Comparison of ENCODE assay signal across 31 cellular contexts in genomic region chr7:123463890-123464289, GRCh38.
"Had no signal": no experiment of that assay in that cellular context is flagged by ENCODE, and none has a peak within 500 bp of the region (broad histone marks: within the 10 kb centered on the region; RNA-seq: fewer than 3 reads in every experiment).

No MANE protein-coding gene starts in this region.

- H3K4me1 ChIP-seq: ascending aorta, breast epithelium, colonic mucosa, esophagus squamous epithelium had no signal

- H3K36me3 Mint-ChIP-seq: activated CD4-positive, alpha-beta memory T cell treated with anti-CD3 and anti-CD28 coated beads for 36 hours; activated CD8-positive, alpha-beta memory T cell treated with anti-CD3 and anti-CD28 coated beads, Interleukin-2, amount 10 ng/mL, durations not matched to agents 7 days and 5 days; activated naive CD4-positive, alpha-beta T cell treated with anti-CD3 and anti-CD28 coated beads, Interleukin-2, amount 10 ng/mL, durations not matched to agents 7 days and 5 days; activated naive CD4-positive, alpha-beta T cell treated with anti-CD3 and anti-CD28 coated beads, Interleukin-2, amount 50 U/mL, for 72 hours; activated naive CD8-positive, alpha-beta T cell treated with anti-CD3 and anti-CD28 coated beads, Interleukin-2, amount 10 ng/mL, durations not matched to agents 7 days and 5 days; brain had no signal

- H3K36me3 ChIP-seq: ascending aorta, breast epithelium, cardiac muscle cell, colonic mucosa, esophagus squamous epithelium had no signal

- H3K27ac Mint-ChIP-seq: activated CD4-positive, alpha-beta memory T cell treated with anti-CD3 and anti-CD28 coated beads for 36 hours; activated CD4-positive, alpha-beta T cell treated with anti-CD3 and anti-CD28 coated beads for 36 hours; activated CD4-positive, alpha-beta T cell treated with anti-CD3 and anti-CD28 coated beads, Interleukin-2, amount 10 ng/mL, durations not matched to agents 24 days and 14 days; activated CD8-positive, alpha-beta memory T cell treated with anti-CD3 and anti-CD28 coated beads, Interleukin-2, amount 10 ng/mL, durations not matched to agents 7 days and 5 days; activated CD8-positive, alpha-beta T cell treated with anti-CD3 and anti-CD28 coated beads, Interleukin-2, amount 10 ng/mL, durations not matched to agents 7 days and 5 days; activated naive CD4-positive, alpha-beta T cell treated with anti-CD3 and anti-CD28 coated beads, Interleukin-2, amount 10 ng/mL, durations not matched to agents 7 days and 5 days; activated naive CD4-positive, alpha-beta T cell treated with anti-CD3 and anti-CD28 coated beads, Interleukin-2, amount 50 U/mL, for 72 hours; activated naive CD8-positive, alpha-beta T cell treated with anti-CD3 and anti-CD28 coated beads, Interleukin-2, amount 10 ng/mL, durations not matched to agents 7 days and 5 days; activated T-cell treated with anti-CD3 and anti-CD28 coated beads, Interleukin-2, amount 50 U/mL, for 24 hours; activated T-cell treated with anti-CD3 and anti-CD28 coated beads, Interleukin-2, amount 50 U/mL, for 72 hours; brain had no signal

- H3K4me3 Mint-ChIP-seq: activated CD4-positive, alpha-beta memory T cell treated with anti-CD3 and anti-CD28 coated beads for 36 hours; activated CD4-positive, alpha-beta T cell treated with anti-CD3 and anti-CD28 coated beads for 36 hours; activated CD4-positive, alpha-beta T cell treated with anti-CD3 and anti-CD28 coated beads, Interleukin-2, amount 10 ng/mL, durations not matched to agents 24 days and 14 days; activated CD8-positive, alpha-beta memory T cell treated with anti-CD3 and anti-CD28 coated beads, Interleukin-2, amount 10 ng/mL, durations not matched to agents 7 days and 5 days; activated CD8-positive, alpha-beta T cell treated with anti-CD3 and anti-CD28 coated beads, Interleukin-2, amount 10 ng/mL, durations not matched to agents 7 days and 5 days; activated naive CD4-positive, alpha-beta T cell treated with anti-CD3 and anti-CD28 coated beads, Interleukin-2, amount 10 ng/mL, durations not matched to agents 7 days and 5 days; activated naive CD8-positive, alpha-beta T cell treated with anti-CD3 and anti-CD28 coated beads, Interleukin-2, amount 10 ng/mL, durations not matched to agents 7 days and 5 days; activated T-cell treated with anti-CD3 and anti-CD28 coated beads, Interleukin-2, amount 50 U/mL, for 24 hours; activated T-cell treated with anti-CD3 and anti-CD28 coated beads, Interleukin-2, amount 50 U/mL, for 72 hours; brain had no signal

- H3K27ac ChIP-seq: ascending aorta, breast epithelium, cardiac muscle cell, colonic mucosa, epithelial cell of prostate, esophagus squamous epithelium had no signal

- ATAC-seq: activated CD4-positive, alpha-beta T cell treated with anti-CD3 and anti-CD28 coated beads for 36 hours; activated CD8-positive, alpha-beta memory T cell treated with anti-CD3 and anti-CD28 coated beads, Interleukin-2, amount 10 ng/mL, durations not matched to agents 7 days and 5 days; activated CD8-positive, alpha-beta T cell treated with anti-CD3 and anti-CD28 coated beads, Interleukin-2, amount 10 ng/mL, durations not matched to agents 7 days and 5 days; activated naive CD4-positive, alpha-beta T cell treated with anti-CD3 and anti-CD28 coated beads, Interleukin-2, amount 50 U/mL, for 72 hours; activated T-cell treated with anti-CD3 and anti-CD28 coated beads, Interleukin-2, amount 50 U/mL, for 72 hours had no signal

- H3K4me3 ChIP-seq: ascending aorta, breast epithelium, cardiac muscle cell, colonic mucosa, esophagus squamous epithelium had no signal

- H3K4me1 Mint-ChIP-seq: activated CD4-positive, alpha-beta T cell treated with anti-CD3 and anti-CD28 coated beads for 36 hours; activated CD4-positive, alpha-beta T cell treated with anti-CD3 and anti-CD28 coated beads, Interleukin-2, amount 10 ng/mL, durations not matched to agents 24 days and 14 days; activated CD8-positive, alpha-beta memory T cell treated with anti-CD3 and anti-CD28 coated beads, Interleukin-2, amount 10 ng/mL, durations not matched to agents 7 days and 5 days; activated naive CD4-positive, alpha-beta T cell treated with anti-CD3 and anti-CD28 coated beads, Interleukin-2, amount 10 ng/mL, durations not matched to agents 7 days and 5 days; activated naive CD8-positive, alpha-beta T cell treated with anti-CD3 and anti-CD28 coated beads, Interleukin-2, amount 10 ng/mL, durations not matched to agents 7 days and 5 days; brain had no signal

- H3K27me3 ChIP-seq: ascending aorta, breast epithelium, cardiac muscle cell, colonic mucosa, esophagus squamous epithelium had no signal

- H3K9me3 ChIP-seq: ascending aorta, breast epithelium, colonic mucosa, esophagus squamous epithelium had no signal

- H3K9me3 Mint-ChIP-seq: activated CD4-positive, alpha-beta memory T cell treated with anti-CD3 and anti-CD28 coated beads for 36 hours; activated CD4-positive, alpha-beta T cell treated with anti-CD3 and anti-CD28 coated beads, Interleukin-2, amount 10 ng/mL, durations not matched to agents 24 days and 14 days; activated naive CD4-positive, alpha-beta T cell treated with anti-CD3 and anti-CD28 coated beads, Interleukin-2, amount 10 ng/mL, durations not matched to agents 7 days and 5 days; activated naive CD4-positive, alpha-beta T cell treated with anti-CD3 and anti-CD28 coated beads, Interleukin-2, amount 50 U/mL, for 72 hours; activated naive CD8-positive, alpha-beta T cell treated with anti-CD3 and anti-CD28 coated beads, Interleukin-2, amount 10 ng/mL, durations not matched to agents 7 days and 5 days; activated T-cell treated with anti-CD3 and anti-CD28 coated beads, Interleukin-2, amount 50 U/mL, for 72 hours; brain had no signal

- FAIRE-seq: endometrium, endothelial cell of umbilical vein had no signal

- DNase-seq: activated CD4-positive, alpha-beta memory T cell treated with anti-CD3 and anti-CD28 coated beads for 36 hours; activated CD4-positive, alpha-beta T cell treated with anti-CD3 and anti-CD28 coated beads for 36 hours; activated CD4-positive, alpha-beta T cell treated with anti-CD3 and anti-CD28 coated beads, Interleukin-2, amount 10 ng/mL, durations not matched to agents 24 days and 14 days; activated CD4-positive, CD25-positive, alpha-beta regulatory T cell; activated CD4-positive, CD25-positive, alpha-beta regulatory T cell treated with anti-CD3 and anti-CD28 coated beads, Interleukin-2, amount 50 U/mL, for 72 hours; activated CD8-positive, alpha-beta memory T cell treated with anti-CD3 and anti-CD28 coated beads, Interleukin-2, amount 10 ng/mL, durations not matched to agents 7 days and 5 days; activated CD8-positive, alpha-beta memory T cell treated with anti-CD3 and anti-CD28 coated beads, Interleukin-2, amount 50 U/mL, for 4 hours; activated CD8-positive, alpha-beta T cell treated with anti-CD3 and anti-CD28 coated beads, Interleukin-2, amount 10 ng/mL, durations not matched to agents 7 days and 5 days; activated gamma-delta T cell; activated naive CD4-positive, alpha-beta T cell; activated naive CD4-positive, alpha-beta T cell treated with anti-CD3 and anti-CD28 coated beads, Interleukin-2, amount 10 ng/mL, durations not matched to agents 7 days and 5 days; activated naive CD8-positive, alpha-beta T cell treated with anti-CD3 and anti-CD28 coated beads, Interleukin-2, amount 10 ng/mL, durations not matched to agents 7 days and 5 days; activated T-cell treated with anti-CD3 and anti-CD28 coated beads for 4 hours; activated T-cell treated with anti-CD3 and anti-CD28 coated beads, Interleukin-2, amount 50 U/mL, for 24 hours; activated T-cell treated with anti-CD3 and anti-CD28 coated beads, Interleukin-2, amount 50 U/mL, for 72 hours; central memory CD4-positive, alpha-beta T cell; cerebellar nuclear complex; colonic mucosa; effector CD8-positive, alpha-beta T cell; esophagus squamous epithelium; foreskin melanocyte; head of caudate nucleus; T-helper 2 cell had no signal

- H3K27me3 Mint-ChIP-seq: activated CD4-positive, alpha-beta T cell treated with anti-CD3 and anti-CD28 coated beads, Interleukin-2, amount 10 ng/mL, durations not matched to agents 24 days and 14 days; activated naive CD4-positive, alpha-beta T cell treated with anti-CD3 and anti-CD28 coated beads, Interleukin-2, amount 10 ng/mL, durations not matched to agents 7 days and 5 days; brain had no signal
